ENCODE assay signal across 14 cellular contexts in the genomic region with DNA sequence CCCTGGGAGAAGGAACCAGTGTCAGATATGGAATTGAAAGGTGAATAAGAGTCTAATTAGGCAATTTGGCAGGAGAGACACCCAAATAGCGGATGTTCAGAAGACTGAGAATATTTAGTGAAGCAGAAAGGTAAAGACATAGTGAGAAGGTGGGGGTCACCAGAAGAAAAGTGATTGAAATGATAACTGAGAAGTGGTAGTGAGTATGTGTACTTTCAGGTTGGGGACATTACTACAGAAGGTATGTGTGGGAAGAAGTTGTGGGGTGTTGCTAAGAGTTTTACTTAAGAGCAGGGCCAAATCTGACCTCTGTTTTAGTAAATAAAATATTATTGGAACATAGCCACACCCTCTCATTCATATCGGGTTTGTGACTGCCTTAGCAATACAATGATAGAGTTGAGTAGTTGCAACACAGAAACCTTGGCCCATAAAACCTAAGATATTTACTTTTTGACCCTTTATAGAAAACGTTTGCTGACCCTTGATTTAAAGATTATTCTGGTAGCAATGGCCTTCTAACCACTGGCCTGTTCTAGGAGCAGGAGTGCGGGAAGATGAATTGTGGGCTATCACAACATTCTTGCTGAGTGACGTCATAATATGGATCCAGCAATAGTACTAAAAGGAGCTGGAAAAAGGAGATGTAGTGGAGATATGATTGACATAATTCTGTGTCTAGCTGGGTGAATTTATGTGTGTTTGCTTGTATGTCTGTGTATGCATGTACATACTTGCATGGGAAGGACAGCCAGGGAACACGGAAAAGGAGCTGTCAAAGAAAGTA.
"Had no signal": no experiment of that assay in that cellular context is flagged by ENCODE, and none has a peak within 500 bp of the region (broad histone marks: within the 10 kb centered on the region; RNA-seq: fewer than 3 reads in every experiment).

No MANE protein-coding gene starts in this region.

- H3K27me3 ChIP-seq: cardiac muscle cell, right atrium auricular region, tibial nerve had no signal

- H3K27ac ChIP-seq: cardiac muscle cell, dorsolateral prefrontal cortex, right atrium auricular region, skin epidermis, tibial nerve had no signal

- H3K4me1 Mint-ChIP-seq: activated CD4-positive, alpha-beta T cell treated with anti-CD3 and anti-CD28 coated beads, Interleukin-2, amount 10 ng/mL, durations not matched to agents 7 days and 5 days; activated naive CD8-positive, alpha-beta T cell treated with anti-CD3 and anti-CD28 coated beads for 36 hours had no signal

- H3K9me3 ChIP-seq: right atrium auricular region, tibial nerve had no signal

- H3K4me3 ChIP-seq: cardiac muscle cell, dorsolateral prefrontal cortex, right atrium auricular region, skin epidermis, tibial nerve had no signal

- H3K27me3 Mint-ChIP-seq: progenitor cell of endocrine pancreas; stimulated activated naive B cell treated with anti-CD40 and anti-IgM and Interleukin-4, amounts not matched to agents 10 μg/mL and 1 μg/mL and 100 μg/mL, for 72 hours had no signal

- H3K36me3 ChIP-seq: cardiac muscle cell, right atrium auricular region, tibial nerve had no signal

- H3K4me1 ChIP-seq: right atrium auricular region, tibial nerve had no signal

- H3K36me3 Mint-ChIP-seq: activated naive CD8-positive, alpha-beta T cell treated with anti-CD3 and anti-CD28 coated beads for 36 hours had no signal

- H3K4me3 Mint-ChIP-seq: activated CD4-positive, alpha-beta T cell treated with anti-CD3 and anti-CD28 coated beads, Interleukin-2, amount 10 ng/mL, durations not matched to agents 7 days and 5 days; activated naive CD8-positive, alpha-beta T cell treated with anti-CD3 and anti-CD28 coated beads for 36 hours; activated T-helper 1 cell treated with anti-CD3 and anti-CD28 coated beads, Interleukin-12 subunit alpha, Interleukin-12 subunit beta, Interleukin-2, Interleukin-4 antibody, amounts not matched to agents 30 ng/mL and 10 ng/mL and 1 ng/mL, durations not matched to agents 14 hours and 24 hours and 36 hours; stimulated activated naive B cell treated with anti-CD40 and anti-IgM and Interleukin-4, amounts not matched to agents 10 μg/mL and 1 μg/mL and 100 μg/mL, for 72 hours had no signal

- DNase-seq: activated CD4-positive, alpha-beta T cell treated with anti-CD3 and anti-CD28 coated beads, Interleukin-2, amount 10 ng/mL, durations not matched to agents 7 days and 5 days; activated CD8-positive, alpha-beta memory T cell treated with anti-CD3 and anti-CD28 coated beads for 24 hours; activated naive CD8-positive, alpha-beta T cell treated with anti-CD3 and anti-CD28 coated beads for 36 hours; dorsolateral prefrontal cortex; stimulated activated CD4-positive, alpha-beta T cell treated with anti-CD3 and anti-CD28 coated beads, Interleukin-15, amount 100 ng/mL, for 24 hours; stimulated activated CD4-positive, alpha-beta T cell treated with anti-CD3 and anti-CD28 coated beads, Interleukin-4, amount 100 ng/mL, for 1 hour; stimulated activated naive B cell treated with anti-CD40 and anti-IgM and Interleukin-4, amounts not matched to agents 10 μg/mL and 1 μg/mL and 100 μg/mL, for 72 hours; T-helper 9 cell had no signal

- H3K27ac Mint-ChIP-seq: activated CD4-positive, alpha-beta T cell treated with anti-CD3 and anti-CD28 coated beads, Interleukin-2, amount 10 ng/mL, durations not matched to agents 7 days and 5 days; activated naive CD8-positive, alpha-beta T cell treated with anti-CD3 and anti-CD28 coated beads for 36 hours; activated T-helper 1 cell treated with anti-CD3 and anti-CD28 coated beads, Interleukin-12 subunit alpha, Interleukin-12 subunit beta, Interleukin-2, Interleukin-4 antibody, amounts not matched to agents 30 ng/mL and 10 ng/mL and 1 ng/mL, durations not matched to agents 14 hours and 24 hours and 36 hours; progenitor cell of endocrine pancreas; stimulated activated naive B cell treated with anti-CD40 and anti-IgM and Interleukin-4, amounts not matched to agents 10 μg/mL and 1 μg/mL and 100 μg/mL, for 72 hours had no signal
